In the genomic region with DNA sequence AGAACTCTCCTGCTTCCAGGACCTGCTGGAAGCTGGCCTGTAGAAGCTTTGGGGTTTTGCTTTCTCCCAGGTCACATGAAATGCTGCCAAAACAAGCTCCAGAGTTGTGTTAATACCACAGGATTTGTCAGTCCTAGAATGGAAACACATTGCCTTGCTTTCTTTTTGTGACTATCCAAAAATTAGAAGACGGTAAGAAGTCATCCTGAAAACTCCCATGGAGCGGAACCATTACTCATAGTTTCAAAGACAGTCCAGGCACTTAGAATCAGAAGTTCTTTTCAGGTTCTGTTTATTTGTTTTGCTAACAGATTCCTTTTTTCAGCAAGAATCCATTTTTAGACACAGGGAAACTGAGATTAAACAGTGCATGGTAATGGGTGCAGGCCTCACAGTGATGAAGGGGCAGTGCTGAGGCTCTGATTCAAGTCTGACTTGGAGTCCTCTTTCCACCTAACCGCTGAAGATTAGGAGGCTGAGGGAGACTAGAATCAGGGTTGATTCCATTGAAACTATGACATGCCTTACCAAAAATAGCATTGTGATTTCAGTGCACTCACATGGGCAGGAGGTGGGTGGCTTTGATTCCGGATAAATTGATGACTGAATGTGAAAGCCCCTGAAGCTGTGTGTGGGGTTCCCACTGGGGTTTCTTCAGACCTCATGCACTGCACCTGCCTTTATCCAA, we compare ENCODE assay signal across 1 cellular context.
TF ChIP-seq lines count a peak whose summit lies in the region.

No MANE protein-coding gene starts in this region.

TF ChIP-seq in GM12878, 131 proteins besides CTCF, POLR2A, EP300 and RAD21 (continued from another document and continues in another):
- TF ChIP-seq, protein P1, sequence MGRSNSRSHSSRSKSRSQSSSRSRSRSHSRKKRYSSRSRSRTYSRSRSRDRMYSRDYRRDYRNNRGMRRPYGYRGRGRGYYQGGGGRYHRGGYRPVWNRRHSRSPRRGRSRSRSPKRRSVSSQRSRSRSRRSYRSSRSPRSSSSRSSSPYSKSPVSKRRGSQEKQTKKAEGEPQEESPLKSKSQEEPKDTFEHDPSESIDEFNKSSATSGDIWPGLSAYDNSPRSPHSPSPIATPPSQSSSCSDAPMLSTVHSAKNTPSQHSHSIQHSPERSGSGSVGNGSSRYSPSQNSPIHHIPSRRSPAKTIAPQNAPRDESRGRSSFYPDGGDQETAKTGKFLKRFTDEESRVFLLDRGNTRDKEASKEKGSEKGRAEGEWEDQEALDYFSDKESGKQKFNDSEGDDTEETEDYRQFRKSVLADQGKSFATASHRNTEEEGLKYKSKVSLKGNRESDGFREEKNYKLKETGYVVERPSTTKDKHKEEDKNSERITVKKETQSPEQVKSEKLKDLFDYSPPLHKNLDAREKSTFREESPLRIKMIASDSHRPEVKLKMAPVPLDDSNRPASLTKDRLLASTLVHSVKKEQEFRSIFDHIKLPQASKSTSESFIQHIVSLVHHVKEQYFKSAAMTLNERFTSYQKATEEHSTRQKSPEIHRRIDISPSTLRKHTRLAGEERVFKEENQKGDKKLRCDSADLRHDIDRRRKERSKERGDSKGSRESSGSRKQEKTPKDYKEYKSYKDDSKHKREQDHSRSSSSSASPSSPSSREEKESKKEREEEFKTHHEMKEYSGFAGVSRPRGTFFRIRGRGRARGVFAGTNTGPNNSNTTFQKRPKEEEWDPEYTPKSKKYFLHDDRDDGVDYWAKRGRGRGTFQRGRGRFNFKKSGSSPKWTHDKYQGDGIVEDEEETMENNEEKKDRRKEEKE (IDR thresholded peaks at IDR 0.05): no peak
- TF ChIP-seq MYC (IDR thresholded peaks at IDR 0.05; ENCODE audit: insufficient read depth, insufficient read length, insufficient replicate concordance, low read length, severe bottlenecking): no peak
- TF ChIP-seq, protein P2, sequence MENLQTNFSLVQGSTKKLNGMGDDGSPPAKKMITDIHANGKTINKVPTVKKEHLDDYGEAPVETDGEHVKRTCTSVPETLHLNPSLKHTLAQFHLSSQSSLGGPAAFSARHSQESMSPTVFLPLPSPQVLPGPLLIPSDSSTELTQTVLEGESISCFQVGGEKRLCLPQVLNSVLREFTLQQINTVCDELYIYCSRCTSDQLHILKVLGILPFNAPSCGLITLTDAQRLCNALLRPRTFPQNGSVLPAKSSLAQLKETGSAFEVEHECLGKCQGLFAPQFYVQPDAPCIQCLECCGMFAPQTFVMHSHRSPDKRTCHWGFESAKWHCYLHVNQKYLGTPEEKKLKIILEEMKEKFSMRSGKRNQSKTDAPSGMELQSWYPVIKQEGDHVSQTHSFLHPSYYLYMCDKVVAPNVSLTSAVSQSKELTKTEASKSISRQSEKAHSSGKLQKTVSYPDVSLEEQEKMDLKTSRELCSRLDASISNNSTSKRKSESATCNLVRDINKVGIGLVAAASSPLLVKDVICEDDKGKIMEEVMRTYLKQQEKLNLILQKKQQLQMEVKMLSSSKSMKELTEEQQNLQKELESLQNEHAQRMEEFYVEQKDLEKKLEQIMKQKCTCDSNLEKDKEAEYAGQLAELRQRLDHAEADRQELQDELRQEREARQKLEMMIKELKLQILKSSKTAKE (IDR thresholded peaks at IDR 0.05; ENCODE audit: low read depth, poor library complexity, severe bottlenecking): peak; percentile 56
- TF ChIP-seq TARDBP (IDR thresholded peaks at IDR 0.05; ENCODE audit: borderline replicate concordance): 0 out of 2 replicates have a peak, but pooled peaks have one; percentile 28
- no peak for TF ChIP-seq POLR2AphosphoS2 (IDR thresholded peaks at IDR 0.05; ENCODE audit: low read depth, low read length)
- TF ChIP-seq ZSCAN29 (IDR thresholded peaks at IDR 0.05): peak; percentile 81
- TF ChIP-seq NR2F1 (conservative IDR thresholded peaks at IDR 0.05): peak; percentile 35; the same call in 1 of the 2 replicates
- TF ChIP-seq RCOR1 (conservative IDR thresholded peaks at IDR 0.05; ENCODE audit: low read depth, low read length): no peak
- no peak for TF ChIP-seq NBN (IDR thresholded peaks at IDR 0.05)
- TF ChIP-seq, protein P3, sequence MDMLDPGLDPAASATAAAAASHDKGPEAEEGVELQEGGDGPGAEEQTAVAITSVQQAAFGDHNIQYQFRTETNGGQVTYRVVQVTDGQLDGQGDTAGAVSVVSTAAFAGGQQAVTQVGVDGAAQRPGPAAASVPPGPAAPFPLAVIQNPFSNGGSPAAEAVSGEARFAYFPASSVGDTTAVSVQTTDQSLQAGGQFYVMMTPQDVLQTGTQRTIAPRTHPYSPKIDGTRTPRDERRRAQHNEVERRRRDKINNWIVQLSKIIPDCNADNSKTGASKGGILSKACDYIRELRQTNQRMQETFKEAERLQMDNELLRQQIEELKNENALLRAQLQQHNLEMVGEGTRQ (IDR thresholded peaks at IDR 0.05; ENCODE audit: borderline replicate concordance, low read depth, low read length): no peak
- TF ChIP-seq JUND (IDR thresholded peaks at IDR 0.05; ENCODE audit: low read depth, low read length): no peak
- TF ChIP-seq, protein P4, sequence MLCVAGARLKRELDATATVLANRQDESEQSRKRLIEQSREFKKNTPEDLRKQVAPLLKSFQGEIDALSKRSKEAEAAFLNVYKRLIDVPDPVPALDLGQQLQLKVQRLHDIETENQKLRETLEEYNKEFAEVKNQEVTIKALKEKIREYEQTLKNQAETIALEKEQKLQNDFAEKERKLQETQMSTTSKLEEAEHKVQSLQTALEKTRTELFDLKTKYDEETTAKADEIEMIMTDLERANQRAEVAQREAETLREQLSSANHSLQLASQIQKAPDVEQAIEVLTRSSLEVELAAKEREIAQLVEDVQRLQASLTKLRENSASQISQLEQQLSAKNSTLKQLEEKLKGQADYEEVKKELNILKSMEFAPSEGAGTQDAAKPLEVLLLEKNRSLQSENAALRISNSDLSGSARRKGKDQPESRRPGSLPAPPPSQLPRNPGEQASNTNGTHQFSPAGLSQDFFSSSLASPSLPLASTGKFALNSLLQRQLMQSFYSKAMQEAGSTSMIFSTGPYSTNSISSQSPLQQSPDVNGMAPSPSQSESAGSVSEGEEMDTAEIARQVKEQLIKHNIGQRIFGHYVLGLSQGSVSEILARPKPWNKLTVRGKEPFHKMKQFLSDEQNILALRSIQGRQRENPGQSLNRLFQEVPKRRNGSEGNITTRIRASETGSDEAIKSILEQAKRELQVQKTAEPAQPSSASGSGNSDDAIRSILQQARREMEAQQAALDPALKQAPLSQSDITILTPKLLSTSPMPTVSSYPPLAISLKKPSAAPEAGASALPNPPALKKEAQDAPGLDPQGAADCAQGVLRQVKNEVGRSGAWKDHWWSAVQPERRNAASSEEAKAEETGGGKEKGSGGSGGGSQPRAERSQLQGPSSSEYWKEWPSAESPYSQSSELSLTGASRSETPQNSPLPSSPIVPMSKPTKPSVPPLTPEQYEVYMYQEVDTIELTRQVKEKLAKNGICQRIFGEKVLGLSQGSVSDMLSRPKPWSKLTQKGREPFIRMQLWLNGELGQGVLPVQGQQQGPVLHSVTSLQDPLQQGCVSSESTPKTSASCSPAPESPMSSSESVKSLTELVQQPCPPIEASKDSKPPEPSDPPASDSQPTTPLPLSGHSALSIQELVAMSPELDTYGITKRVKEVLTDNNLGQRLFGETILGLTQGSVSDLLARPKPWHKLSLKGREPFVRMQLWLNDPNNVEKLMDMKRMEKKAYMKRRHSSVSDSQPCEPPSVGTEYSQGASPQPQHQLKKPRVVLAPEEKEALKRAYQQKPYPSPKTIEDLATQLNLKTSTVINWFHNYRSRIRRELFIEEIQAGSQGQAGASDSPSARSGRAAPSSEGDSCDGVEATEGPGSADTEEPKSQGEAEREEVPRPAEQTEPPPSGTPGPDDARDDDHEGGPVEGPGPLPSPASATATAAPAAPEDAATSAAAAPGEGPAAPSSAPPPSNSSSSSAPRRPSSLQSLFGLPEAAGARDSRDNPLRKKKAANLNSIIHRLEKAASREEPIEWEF (IDR thresholded peaks at IDR 0.05; ENCODE audit: insufficient replicate concordance, low read depth, low read length): no peak
- TF ChIP-seq IKZF2 (IDR thresholded peaks at IDR 0.05): peak; percentile 92 to 93
- no peak for TF ChIP-seq SUPT20H (IDR thresholded peaks at IDR 0.05; ENCODE audit: borderline replicate concordance, control insufficient read depth, low read depth, low read length)
- TF ChIP-seq, protein P5, sequence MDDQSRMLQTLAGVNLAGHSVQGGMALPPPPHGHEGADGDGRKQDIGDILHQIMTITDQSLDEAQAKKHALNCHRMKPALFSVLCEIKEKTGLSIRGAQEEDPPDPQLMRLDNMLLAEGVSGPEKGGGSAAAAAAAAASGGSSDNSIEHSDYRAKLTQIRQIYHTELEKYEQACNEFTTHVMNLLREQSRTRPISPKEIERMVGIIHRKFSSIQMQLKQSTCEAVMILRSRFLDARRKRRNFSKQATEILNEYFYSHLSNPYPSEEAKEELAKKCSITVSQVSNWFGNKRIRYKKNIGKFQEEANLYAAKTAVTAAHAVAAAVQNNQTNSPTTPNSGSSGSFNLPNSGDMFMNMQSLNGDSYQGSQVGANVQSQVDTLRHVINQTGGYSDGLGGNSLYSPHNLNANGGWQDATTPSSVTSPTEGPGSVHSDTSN (IDR thresholded peaks at IDR 0.05; ENCODE audit: insufficient replicate concordance, low read depth, low read length): no peak
- no peak for TF ChIP-seq RELA (IDR thresholded peaks at IDR 0.05; ENCODE audit: borderline replicate concordance, partially characterized antibody)
- peak; percentile 95 for TF ChIP-seq ZBED1 (IDR thresholded peaks at IDR 0.05; ENCODE audit: borderline replicate concordance)
- TF ChIP-seq PAX8 (IDR thresholded peaks at IDR 0.05): no peak
- no peak for TF ChIP-seq WRNIP1 (IDR thresholded peaks at IDR 0.05; ENCODE audit: borderline replicate concordance, low read depth, low read length)
- peak; percentile 98 for TF ChIP-seq JUNB (IDR thresholded peaks at IDR 0.05)
- TF ChIP-seq GABPA (IDR thresholded peaks at IDR 0.05; ENCODE audit: low read depth): peak; percentile 62; the same call in 1 of the 2 replicates
- TF ChIP-seq, protein P6, sequence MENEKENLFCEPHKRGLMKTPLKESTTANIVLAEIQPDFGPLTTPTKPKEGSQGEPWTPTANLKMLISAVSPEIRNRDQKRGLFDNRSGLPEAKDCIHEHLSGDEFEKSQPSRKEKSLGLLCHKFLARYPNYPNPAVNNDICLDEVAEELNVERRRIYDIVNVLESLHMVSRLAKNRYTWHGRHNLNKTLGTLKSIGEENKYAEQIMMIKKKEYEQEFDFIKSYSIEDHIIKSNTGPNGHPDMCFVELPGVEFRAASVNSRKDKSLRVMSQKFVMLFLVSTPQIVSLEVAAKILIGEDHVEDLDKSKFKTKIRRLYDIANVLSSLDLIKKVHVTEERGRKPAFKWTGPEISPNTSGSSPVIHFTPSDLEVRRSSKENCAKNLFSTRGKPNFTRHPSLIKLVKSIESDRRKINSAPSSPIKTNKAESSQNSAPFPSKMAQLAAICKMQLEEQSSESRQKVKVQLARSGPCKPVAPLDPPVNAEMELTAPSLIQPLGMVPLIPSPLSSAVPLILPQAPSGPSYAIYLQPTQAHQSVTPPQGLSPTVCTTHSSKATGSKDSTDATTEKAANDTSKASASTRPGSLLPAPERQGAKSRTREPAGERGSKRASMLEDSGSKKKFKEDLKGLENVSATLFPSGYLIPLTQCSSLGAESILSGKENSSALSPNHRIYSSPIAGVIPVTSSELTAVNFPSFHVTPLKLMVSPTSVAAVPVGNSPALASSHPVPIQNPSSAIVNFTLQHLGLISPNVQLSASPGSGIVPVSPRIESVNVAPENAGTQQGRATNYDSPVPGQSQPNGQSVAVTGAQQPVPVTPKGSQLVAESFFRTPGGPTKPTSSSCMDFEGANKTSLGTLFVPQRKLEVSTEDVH (IDR thresholded peaks at IDR 0.05; ENCODE audit: low read depth, partially characterized antibody): no peak
- TF ChIP-seq, protein P7, sequence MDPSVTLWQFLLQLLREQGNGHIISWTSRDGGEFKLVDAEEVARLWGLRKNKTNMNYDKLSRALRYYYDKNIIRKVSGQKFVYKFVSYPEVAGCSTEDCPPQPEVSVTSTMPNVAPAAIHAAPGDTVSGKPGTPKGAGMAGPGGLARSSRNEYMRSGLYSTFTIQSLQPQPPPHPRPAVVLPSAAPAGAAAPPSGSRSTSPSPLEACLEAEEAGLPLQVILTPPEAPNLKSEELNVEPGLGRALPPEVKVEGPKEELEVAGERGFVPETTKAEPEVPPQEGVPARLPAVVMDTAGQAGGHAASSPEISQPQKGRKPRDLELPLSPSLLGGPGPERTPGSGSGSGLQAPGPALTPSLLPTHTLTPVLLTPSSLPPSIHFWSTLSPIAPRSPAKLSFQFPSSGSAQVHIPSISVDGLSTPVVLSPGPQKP (IDR thresholded peaks at IDR 0.05; ENCODE audit: low read depth, low read length): no peak
- TF ChIP-seq MEF2B (IDR thresholded peaks at IDR 0.05; ENCODE audit: partially characterized antibody, poor library complexity, severe bottlenecking): peak; percentile 87
- TF ChIP-seq FOXK2 (IDR thresholded peaks at IDR 0.05): no peak
- peak; percentile 97 for TF ChIP-seq FOXM1 (IDR thresholded peaks at IDR 0.05; ENCODE audit: low read depth, low read length)
- TF ChIP-seq, protein P8, sequence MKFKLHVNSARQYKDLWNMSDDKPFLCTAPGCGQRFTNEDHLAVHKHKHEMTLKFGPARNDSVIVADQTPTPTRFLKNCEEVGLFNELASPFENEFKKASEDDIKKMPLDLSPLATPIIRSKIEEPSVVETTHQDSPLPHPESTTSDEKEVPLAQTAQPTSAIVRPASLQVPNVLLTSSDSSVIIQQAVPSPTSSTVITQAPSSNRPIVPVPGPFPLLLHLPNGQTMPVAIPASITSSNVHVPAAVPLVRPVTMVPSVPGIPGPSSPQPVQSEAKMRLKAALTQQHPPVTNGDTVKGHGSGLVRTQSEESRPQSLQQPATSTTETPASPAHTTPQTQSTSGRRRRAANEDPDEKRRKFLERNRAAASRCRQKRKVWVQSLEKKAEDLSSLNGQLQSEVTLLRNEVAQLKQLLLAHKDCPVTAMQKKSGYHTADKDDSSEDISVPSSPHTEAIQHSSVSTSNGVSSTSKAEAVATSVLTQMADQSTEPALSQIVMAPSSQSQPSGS (IDR thresholded peaks at IDR 0.05; ENCODE audit: low read length): peak; percentile 99
- no peak for TF ChIP-seq SUZ12 (IDR thresholded peaks at IDR 0.05; ENCODE audit: unreplicated experiment)
- TF ChIP-seq SPI1 (IDR thresholded peaks at IDR 0.05; ENCODE audit: borderline replicate concordance, insufficient read depth, low read depth, low read length): no peak
- TF ChIP-seq MTA2 (IDR thresholded peaks at IDR 0.05; ENCODE audit: low read depth): peak; percentile 62
- TF ChIP-seq, protein P9, sequence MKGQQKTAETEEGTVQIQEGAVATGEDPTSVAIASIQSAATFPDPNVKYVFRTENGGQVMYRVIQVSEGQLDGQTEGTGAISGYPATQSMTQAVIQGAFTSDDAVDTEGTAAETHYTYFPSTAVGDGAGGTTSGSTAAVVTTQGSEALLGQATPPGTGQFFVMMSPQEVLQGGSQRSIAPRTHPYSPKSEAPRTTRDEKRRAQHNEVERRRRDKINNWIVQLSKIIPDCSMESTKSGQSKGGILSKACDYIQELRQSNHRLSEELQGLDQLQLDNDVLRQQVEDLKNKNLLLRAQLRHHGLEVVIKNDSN (IDR thresholded peaks at IDR 0.05; ENCODE audit: borderline replicate concordance, extremely low read length, insufficient read depth, low read depth, low read length): no peak
- TF ChIP-seq SREBF2 (IDR thresholded peaks at IDR 0.05; ENCODE audit: low read length): no peak
- peak; percentile 95 for TF ChIP-seq IKZF1 (conservative IDR thresholded peaks at IDR 0.05)
- TF ChIP-seq RBBP5 (conservative IDR thresholded peaks at IDR 0.05): no peak
- TF ChIP-seq SMC3 (IDR thresholded peaks at IDR 0.05; ENCODE audit: borderline replicate concordance, low read length): no peak
- TF ChIP-seq ZNF622 (IDR thresholded peaks at IDR 0.05): no peak
